Comparison of ENCODE assay signal across 19 cellular contexts in genomic region chr4:39286263-39286662, GRCh38.
"Had no signal": no experiment of that assay in that cellular context is flagged by ENCODE, and none has a peak within 500 bp of the region (broad histone marks: within the 10 kb centered on the region; RNA-seq: fewer than 3 reads in every experiment).

No MANE protein-coding gene starts in this region.

- H3K4me1 ChIP-seq: stomach, testis, upper lobe of left lung had no signal

- H3K27ac ChIP-seq: cardiac muscle cell, hepatocyte, stomach, testis, upper lobe of left lung, WERI-Rb-1 had no signal

- ATAC-seq: activated CD4-positive, alpha-beta T cell treated with anti-CD3 and anti-CD28 coated beads for 36 hours; esophagus mucosa; left ventricle myocardium superior; naive thymus-derived CD8-positive, alpha-beta T cell; SK-N-SH treated with all-trans-retinoic acid at 6 μM for 48 hours had no signal

- H3K27me3 ChIP-seq: cardiac muscle cell, dorsolateral prefrontal cortex, hepatocyte, stomach, testis, upper lobe of left lung had no signal

- H3K27me3 Mint-ChIP-seq: activated CD4-positive, alpha-beta memory T cell treated with anti-CD3 and anti-CD28 coated beads, Interleukin-2, amount 10 ng/mL, durations not matched to agents 7 days and 5 days; activated CD4-positive, alpha-beta T cell treated with anti-CD3 and anti-CD28 coated beads for 36 hours; memory B cell; naive thymus-derived CD8-positive, alpha-beta T cell had no signal

- DNase-seq: activated CD4-positive, alpha-beta memory T cell treated with anti-CD3 and anti-CD28 coated beads, Interleukin-2, amount 10 ng/mL, durations not matched to agents 7 days and 5 days; activated CD4-positive, alpha-beta T cell treated with anti-CD3 and anti-CD28 coated beads for 36 hours; activated CD8-positive, alpha-beta memory T cell treated with anti-CD3 and anti-CD28 coated beads, Interleukin-2, amount 50 U/mL, for 4 hours; activated naive CD4-positive, alpha-beta T cell treated with Interleukin-2 at 50 U/mL for 16 hours; dorsolateral prefrontal cortex; left ventricle myocardium superior; naive thymus-derived CD8-positive, alpha-beta T cell; nucleus accumbens; posterior cingulate gyrus; stimulated activated CD4-positive, alpha-beta T cell treated with anti-CD3 and anti-CD28 coated beads, Interleukin-4, amount 100 ng/mL, for 1 hour; stomach; testis; upper lobe of left lung; WERI-Rb-1 had no signal

- H3K27ac Mint-ChIP-seq: activated CD4-positive, alpha-beta T cell treated with anti-CD3 and anti-CD28 coated beads for 36 hours; memory B cell had no signal

- H3K4me3 Mint-ChIP-seq: activated CD4-positive, alpha-beta memory T cell treated with anti-CD3 and anti-CD28 coated beads, Interleukin-2, amount 10 ng/mL, durations not matched to agents 7 days and 5 days; activated CD4-positive, alpha-beta T cell treated with anti-CD3 and anti-CD28 coated beads for 36 hours; memory B cell; naive thymus-derived CD8-positive, alpha-beta T cell had no signal

- H3K9me3 ChIP-seq: stomach, testis, upper lobe of left lung had no signal

- H2AFZ ChIP-seq: hepatocyte had no signal

- H3K4me2 ChIP-seq: hepatocyte had no signal

- H3K9me3 Mint-ChIP-seq: activated CD4-positive, alpha-beta memory T cell treated with anti-CD3 and anti-CD28 coated beads, Interleukin-2, amount 10 ng/mL, durations not matched to agents 7 days and 5 days; memory B cell; naive thymus-derived CD8-positive, alpha-beta T cell had no signal

- H3K4me1 Mint-ChIP-seq: naive thymus-derived CD8-positive, alpha-beta T cell had no signal

- H3K79me2 ChIP-seq: hepatocyte had no signal
